ENCODE assay signal across 25 cellular contexts in genomic region chr7:134114992-134115391, GRCh38.
"Had no signal": no experiment of that assay in that cellular context is flagged by ENCODE, and none has a peak within 500 bp of the region (broad histone marks: within the 10 kb centered on the region; RNA-seq: fewer than 3 reads in every experiment).

No MANE protein-coding gene starts in this region.

- H3K36me3 Mint-ChIP-seq: mesothelial cell of epicardium, naive B cell had no signal

- H3K4me1 Mint-ChIP-seq: endodermal cell, naive B cell had no signal

- ATAC-seq: effector memory CD8-positive, alpha-beta T cell; esophagus mucosa; foreskin keratinocyte; gastrocnemius medialis; heart right ventricle; left cardiac atrium; left lung; left ventricle myocardium superior; lower lobe of right lung; mucosa of descending colon had no signal

- H3K27me3 Mint-ChIP-seq: dendritic cell treated with granulocyte-macrophage colony-stimulating factor and Interleukin-4, amounts not matched to agents 40 ng/mL and 50 ng/mL, for 4 days; effector memory CD8-positive, alpha-beta T cell; naive B cell had no signal

- H3K4me3 Mint-ChIP-seq: dendritic cell treated with granulocyte-macrophage colony-stimulating factor and Interleukin-4, amounts not matched to agents 40 ng/mL and 50 ng/mL, for 4 days; effector memory CD8-positive, alpha-beta T cell; endodermal cell; mesothelial cell of epicardium; naive B cell had no signal

- FAIRE-seq: endometrium, islet of Langerhans, keratinocyte had no signal

- H3K9me3 Mint-ChIP-seq: naive B cell had no signal

- H3K27ac ChIP-seq: colonic mucosa, epithelial cell of prostate, foreskin keratinocyte, gastrocnemius medialis, heart right ventricle, left lung, lower lobe of right lung had no signal

- H3K4me3 ChIP-seq: colonic mucosa, gastrocnemius medialis, heart right ventricle, left lung, lower lobe of right lung, mucosa of descending colon had no signal

- H3K9me3 ChIP-seq: colonic mucosa, gastrocnemius medialis, left lung, lower lobe of right lung, mucosa of descending colon had no signal

- DNase-seq: colonic mucosa; cortex of kidney; effector CD8-positive, alpha-beta T cell; effector memory CD8-positive, alpha-beta T cell; endodermal cell; foreskin keratinocyte; gastrocnemius medialis; glutamatergic neuron; head of caudate nucleus; heart right ventricle; hippocampal formation; left cardiac atrium; left lung; left ventricle myocardium superior; lower lobe of right lung; mesenchymal stem cell; mucosa of descending colon; naive B cell had no signal

- H3K36me3 ChIP-seq: colonic mucosa, gastrocnemius medialis, heart right ventricle, left lung, lower lobe of right lung had no signal

- H3K4me1 ChIP-seq: colonic mucosa, foreskin keratinocyte, gastrocnemius medialis, heart right ventricle, left lung, lower lobe of right lung had no signal

- H3K27me3 ChIP-seq: colonic mucosa, foreskin keratinocyte, gastrocnemius medialis, heart right ventricle, left lung had no signal

- H3K27ac Mint-ChIP-seq: dendritic cell treated with granulocyte-macrophage colony-stimulating factor and Interleukin-4, amounts not matched to agents 40 ng/mL and 50 ng/mL, for 4 days; effector memory CD8-positive, alpha-beta T cell; endodermal cell; mesothelial cell of epicardium; naive B cell had no signal
